In the genomic region with DNA sequence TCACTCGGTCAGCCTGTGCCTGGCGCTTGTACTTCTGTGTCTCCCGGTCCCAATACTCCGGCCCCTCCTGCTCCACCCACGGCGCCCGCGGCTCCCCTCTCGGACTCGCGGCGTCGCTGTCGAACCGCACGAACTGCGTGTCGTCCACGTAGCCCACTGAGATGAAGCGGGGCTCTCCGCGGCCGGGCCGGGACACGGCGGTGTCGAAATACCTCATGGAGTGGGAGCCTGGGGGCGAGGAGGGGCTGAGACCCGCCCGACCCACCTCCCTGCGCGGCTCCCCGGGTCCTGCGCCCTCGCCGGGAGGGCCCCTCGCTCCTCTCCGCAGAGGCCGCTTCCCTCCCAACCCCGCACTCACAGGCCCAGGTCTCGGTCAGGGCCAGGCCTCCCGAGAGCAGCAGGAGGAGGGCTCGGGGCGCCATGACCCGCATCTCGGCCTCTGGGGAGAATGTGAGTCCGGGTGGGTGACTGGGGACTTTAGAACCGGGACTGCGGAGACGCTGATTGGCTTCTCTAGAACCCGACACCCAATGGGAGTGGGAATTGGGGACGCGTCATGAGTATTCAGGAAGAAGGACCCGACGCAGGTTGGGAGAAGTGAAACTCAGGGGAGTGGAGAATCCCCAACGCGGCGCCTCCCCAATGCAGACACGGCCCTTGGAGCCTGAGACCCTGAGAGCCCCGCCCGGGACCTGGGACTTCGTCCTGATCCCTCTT, we compare ENCODE assay signal across 8 cellular contexts. TPM values are rescaled to one million over a fixed set of nuclear protein-coding genes. Genes with fewer than 3 reads are reported as not detected.
A peak's percentile ranks its signal among the peaks of the same experiment; 100 is the strongest.
DNase-seq lines count a peak whose midpoint lies in the region; ATAC-seq and TF ChIP-seq lines count a peak whose summit lies in the region.

Gene HLA-C (minus strand): TSS at position 452 of the 717 bp plus-strand sequence. CDS start 21 bp downstream, at position 431.

- H3K4me1 ChIP-seq in HUES6 (ENCODE audit: control insufficient read depth, insufficient read depth, low read length) (peaks cover 4% of the 10 kb centered on the region; the same call in 1 of the 2 replicates), OCI-LY1 (ENCODE audit: insufficient read depth, low read length, severe bottlenecking) (peaks cover 12% of the 10 kb centered on the region), mucosa of descending colon (ENCODE audit: low read depth) (peaks cover 24% of the 10 kb centered on the region)

- DNase-seq in Caki2 (ENCODE audit: low read depth) = peak; percentile 93
- peak; percentile 87 for DNase-seq in activated T-cell treated with anti-CD3 and anti-CD28 coated beads for 4 hours
- peak; percentile 70 for DNase-seq in epithelial cell of prostate (ENCODE audit: low read depth, low spot score)
- DNase-seq in mucosa of descending colon = peak; percentile 92 to 96 (median 93)
- peak; percentile 68 to 85 for DNase-seq in stimulated activated CD8-positive, alpha-beta memory T cell treated with anti-CD3 and anti-CD28 coated beads, Interleukin-4, amount 100 ng/mL, for 1 hour (ENCODE audit: low read depth in 2 of 2, low spot score in 1 of 2)

- H3K4me3 ChIP-seq in HUES6 (ENCODE audit: low read depth, low read length) = peak within 1 kb of the TSS; percentile 90
- peak within 1 kb of the TSS; percentile 78 for H3K4me3 ChIP-seq in OCI-LY1 (ENCODE audit: low read depth, low read length, poor library complexity, severe bottlenecking)
- peak within 1 kb of the TSS; percentile 100 for H3K4me3 ChIP-seq in mucosa of descending colon

- ATAC-seq in GM21390 (IDR thresholded peaks at IDR 0.05; ENCODE audit: unreplicated experiment) (peak; percentile 76), mucosa of descending colon (peak; percentile 94)

- H3K27me3 ChIP-seq in HUES6 (ENCODE audit: control insufficient read depth, insufficient read depth, low read length) (peaks cover 36% of the 10 kb centered on the region), OCI-LY1 (ENCODE audit: insufficient read depth, low read length) (no peaks in the 10 kb centered on the region)

- peaks cover 27% of the 10 kb centered on the region for H3K36me3 ChIP-seq in HUES6 (ENCODE audit: control insufficient read depth, insufficient read depth, low read length)
- H3K36me3 ChIP-seq in OCI-LY1 (ENCODE audit: insufficient read depth, low read length) = peaks cover 8% of the 10 kb centered on the region
- H3K36me3 ChIP-seq in mucosa of descending colon (ENCODE audit: low read depth) = no peaks in the 10 kb centered on the region

- TF ChIP-seq CTCF in OCI-LY1 (IDR thresholded peaks at IDR 0.05; ENCODE audit: low read length) (no peak), mucosa of descending colon (IDR thresholded peaks at IDR 0.05) (no peak)

- in situ Hi-C loops in Caki2 (cut with HindIII; ENCODE audit: low pct_unique_long_range_greater_than_20kb, low sequenced_read_pairs) = no loop called here

- no peaks in the 10 kb centered on the region for H3K9me2 ChIP-seq in OCI-LY1 (ENCODE audit: low read depth, low read length)

- H3K9ac ChIP-seq in HUES6 (ENCODE audit: low read length) = peak within 1 kb of the TSS; percentile 56
- peak within 1 kb of the TSS; percentile 82 for H3K9ac ChIP-seq in OCI-LY1 (ENCODE audit: low read length)

- H3K9me3 ChIP-seq in HUES6 (ENCODE audit: control insufficient read depth, insufficient read depth, low read depth, low read length) (no peaks in the 10 kb centered on the region), OCI-LY1 (ENCODE audit: low read length) (no peaks in the 10 kb centered on the region), mucosa of descending colon (no peaks in the 10 kb centered on the region)

- no peaks in the 10 kb centered on the region for H3K79me2 ChIP-seq in OCI-LY1 (ENCODE audit: insufficient read depth, low read length)

- peak within 1 kb of the TSS; percentile 66 for H3K4me2 ChIP-seq in OCI-LY1 (ENCODE audit: low read length)

- intact Hi-C loops in mucosa of descending colon (cut with DNase I, micrococcal nuclease) = loop anchor here in 1 of 2 donors (10.0 kb wide), 1 partner anchor 83 kb away; the partner anchor contains the start of gene HLA-B

- H3K27ac ChIP-seq in HUES6 (ENCODE audit: low read depth, low read length) (peak within 1 kb of the TSS; percentile 48; the same call in 1 of the 2 replicates), OCI-LY1 (ENCODE audit: low read depth, low read length, poor library complexity, severe bottlenecking) (no peak within 1 kb of the TSS), epithelial cell of prostate (peak within 1 kb of the TSS; percentile 52)

- H4K20me1 ChIP-seq in OCI-LY1 (ENCODE audit: insufficient read depth, low read length) = no peaks in the 10 kb centered on the region

- no peak within 1 kb of the TSS for H2AFZ ChIP-seq in OCI-LY1 (ENCODE audit: low read length)

- no peaks in the 10 kb centered on the region for H3F3A ChIP-seq in OCI-LY1 (ENCODE audit: insufficient read depth, low read length)

RNA-seq across cellular contexts. Expression of gene HLA-C, which starts in this region (rescaled TPM):
- total RNA-seq in Caki2 (2014; rRNA removed; shearing (Covaris generic); ENCODE audit: low replicate concordance) = 934 and 946 TPM in 2 replicates
- total RNA-seq in mucosa of descending colon = 1,000 to 10,000 TPM in 2 of 3 donors, 100 to 1,000 TPM in 1; 965 to 2,616 (median 1,478) TPM
